8 cellular contexts compared by ENCODE assay signal in the genomic region with DNA sequence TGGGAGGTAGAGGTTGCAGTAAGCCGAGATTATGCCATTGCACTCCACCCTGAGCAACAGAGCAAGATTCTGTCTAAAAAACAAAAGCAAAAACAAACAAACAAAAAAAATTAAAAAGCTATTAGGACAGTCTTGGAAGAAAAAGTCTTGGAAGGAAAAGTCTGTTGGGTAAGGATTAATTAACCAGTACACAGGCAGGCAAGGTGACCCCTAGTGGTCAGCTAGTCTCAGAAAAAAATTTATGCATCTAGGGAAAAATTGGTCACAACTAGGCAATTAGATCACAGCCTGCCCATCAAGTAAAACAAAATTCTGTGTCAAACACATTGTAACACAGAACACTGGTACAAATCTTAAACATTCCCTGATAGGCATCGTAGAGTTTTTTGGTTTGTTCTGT. TPM values are rescaled to one million over a fixed set of nuclear protein-coding genes. Genes with fewer than 3 reads are reported as not detected.
DNase-seq lines count a peak whose midpoint lies in the region; ATAC-seq and TF ChIP-seq lines count a peak whose summit lies in the region.

No MANE protein-coding gene starts in this region.

- no peaks in the 10 kb centered on the region for H3K36me3 ChIP-seq in A673 (ENCODE audit: insufficient read depth, low read length, poor library complexity, severe bottlenecking)

- no peak overlapping the region for H3K27ac ChIP-seq in A673 (ENCODE audit: low read depth, low read length, poor library complexity, severe bottlenecking)

- TF ChIP-seq CTCF in A673 (conservative IDR thresholded peaks at IDR 0.05; ENCODE audit: low read depth, low read length), result peak; percentile 62
- TF ChIP-seq CTCF in GM10248 (IDR thresholded peaks at IDR 0.05; ENCODE audit: control extremely low read depth, extremely low read depth, low read depth, missing control alignments), result peak; percentile 35
- peak; percentile 71 for TF ChIP-seq CTCF in neural crest cell (conservative IDR thresholded peaks at IDR 0.05)

- BruUV-seq in A673 (replicated peaks; lab: Mats Ljungman, UMichigan), result no TSS peak

- peaks cover 9% of the 10 kb centered on the region for H3K27me3 ChIP-seq in A673 (replicated peaks; ENCODE audit: insufficient read depth, low read depth, low read length, poor library complexity)

- no peaks in the 10 kb centered on the region for H3K27me3 Mint-ChIP-seq in neural crest cell (ENCODE audit: low read depth)

- peak; percentile 63 for DNase-seq in A673 (ENCODE audit: low spot score)
- peak; percentile 21 for DNase-seq in GM10248 (ENCODE audit: extremely low spot score)
- peak; percentile 37 for DNase-seq in NOMO-1 treated with DMSO at 0.1 percent for 48 hours (lab: John Stamatoyannopoulos, UW; ENCODE audit: unreplicated experiment)
- peak; percentile 66 for DNase-seq in dermis blood vessel endothelial cell
- DNase-seq in neural crest cell (ENCODE audit: low read depth, low spot score), result no peak
- no peak for DNase-seq in 8988T
- no peak for DNase-seq in HK-2 (ENCODE audit: unreplicated experiment)

- peaks cover 5% of the 10 kb centered on the region for H3K4me1 Mint-ChIP-seq in neural crest cell

- CTCF ChIA-PET in A673 (lab: Charles Lee), result interaction anchor here (0.6 kb wide), 1 partner anchor 112 kb away, joined by 3 read pairs; no protein-coding TSS in a partner anchor
- CTCF ChIA-PET in GM10248 (lab: Yijun Ruan, JAX), result interaction anchor here (0.9 to 2.2 kb wide), 10 partner anchors 11 to 146 kb away, joined by 3 to 7 read pairs (median 3); partner anchors contain the start of genes AQP3 and NOL6

- no peaks in the 10 kb centered on the region for H3K4me1 ChIP-seq in A673 (ENCODE audit: insufficient read depth, low read length, poor library complexity, severe bottlenecking)

- no peaks in the 10 kb centered on the region for H3K9me3 ChIP-seq in A673 (ENCODE audit: low read depth, low read length, poor library complexity, severe bottlenecking)

- peaks cover 6% of the 10 kb centered on the region for H3K9me3 Mint-ChIP-seq in neural crest cell

- no peak overlapping the region for H3K4me3 ChIP-seq in A673 (ENCODE audit: low read depth, low read length, poor library complexity, severe bottlenecking)

- no peak overlapping the region for H3K27ac Mint-ChIP-seq in neural crest cell (ENCODE audit: unreplicated experiment)

- POLR2A ChIA-PET in A673 (lab: Charles Lee; ENCODE audit: low non-redundant PET), result no interaction called here
- POLR2A ChIA-PET in GM10248 (lab: Yijun Ruan, JAX), result no interaction called here

- intact Hi-C loops in A673 (cut with micrococcal nuclease; ENCODE audit: unreplicated experiment), result no loop called here

- ATAC-seq in GM18517 (IDR thresholded peaks at IDR 0.05; ENCODE audit: unreplicated experiment), result no peak

- peak overlapping the region; percentile 19 for H3K4me3 Mint-ChIP-seq in neural crest cell

- peaks cover 6% of the 10 kb centered on the region for H3K36me3 Mint-ChIP-seq in neural crest cell (ENCODE audit: low read depth)

RNA-seq across cellular contexts. Expression of gene ANKRD18B, which starts 6.7 kb away (rescaled TPM):
- not detected in 2 replicates for total RNA-seq in A673 (2021)
- total RNA-seq in dermis blood vessel endothelial cell, result under 0.01 and 1.4 TPM in 2 replicates
- total RNA-seq in neural crest cell, result 24.5 and 25.0 TPM in 2 replicates

RNA-seq across cellular contexts. Expression of gene NOL6, which starts 43.6 kb away (rescaled TPM):
- 36.3 and 49.6 TPM in 2 replicates for total RNA-seq in A673 (2021)
- total RNA-seq in dermis blood vessel endothelial cell, result 15.5 and 30.2 TPM in 2 replicates
- 42.9 and 43.1 TPM in 2 replicates for total RNA-seq in neural crest cell

Comparison
In these comparisons a context has a peak if more than half of its experiments do, and no peak if none do; other contexts are left out.
1. DNase-seq: peak in A673 (single experiment), GM10248 (single experiment), NOMO-1 treated with DMSO at 0.1 percent for 48 hours (single experiment) and dermis blood vessel endothelial cell (single experiment); none in neural crest cell (single experiment), 8988T (single experiment) and HK-2 (single experiment).
2. RNA of gene ANKRD18B, which starts 6.7 kb away (total RNA-seq): 24.5 to 25.0 TPM in neural crest cell; not detected in A673 and under 0.01 to 1.4 TPM in dermis blood vessel endothelial cell; every median in the first group is over 10 times any median in the second.
3. Peak in every context shown above with its lines, with median percentiles within 50 percentile points of each other: CTCF ChIP-seq.